In the genomic region with DNA sequence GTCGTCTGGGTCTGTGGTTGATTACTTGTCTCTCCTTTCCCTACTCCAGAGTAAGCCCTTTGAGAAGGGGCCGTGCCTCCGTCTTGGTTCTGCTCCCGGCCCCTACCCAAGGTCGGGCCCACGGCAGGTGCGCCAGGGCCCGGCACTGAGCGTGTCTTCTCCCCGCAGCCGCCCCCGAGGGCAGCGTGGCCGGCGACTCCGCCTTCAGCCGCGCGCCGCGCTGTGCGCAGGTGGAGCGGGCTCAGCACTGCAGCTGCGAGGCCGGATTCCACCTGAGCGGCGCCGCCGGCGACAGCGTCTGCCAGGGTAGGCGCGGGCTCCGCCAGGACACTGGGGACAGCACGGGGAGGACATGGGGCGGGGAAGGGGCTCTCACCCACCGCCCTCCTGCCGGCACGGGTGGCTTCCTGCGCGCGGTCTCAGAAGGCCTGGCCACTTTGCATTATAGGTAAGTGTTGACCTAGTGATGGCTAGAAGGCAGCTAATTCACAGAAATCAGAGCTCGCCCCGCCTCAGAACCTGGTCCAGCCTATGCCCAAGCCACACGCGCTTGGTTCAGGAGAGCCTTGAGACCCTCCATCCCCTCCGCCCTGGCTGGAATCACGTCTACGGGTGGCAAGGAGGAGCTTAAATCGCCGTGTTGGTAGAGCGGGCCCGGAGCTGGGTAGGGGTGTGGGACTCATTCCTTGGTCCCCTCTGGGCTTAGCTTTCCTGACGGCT, we compare ENCODE assay signal across 9 cellular contexts.
DNase-seq lines count a peak whose midpoint lies in the region; ATAC-seq and TF ChIP-seq lines count a peak whose summit lies in the region.
"Had no signal": no experiment of that assay in that cellular context is flagged by ENCODE, and none has a peak within 500 bp of the region (broad histone marks: within the 10 kb centered on the region; RNA-seq: fewer than 3 reads in every experiment).

No MANE protein-coding gene starts in this region.

- no peak for TF ChIP-seq CTCF in GM20000 (IDR thresholded peaks at IDR 0.05; ENCODE audit: extremely low read depth, missing control alignments)

- ATAC-seq in GM19452 (IDR thresholded peaks at IDR 0.05; ENCODE audit: unreplicated experiment): no peak

- peak overlapping the region; percentile 24; the same call in 1 of the 2 replicates for H3K4me3 ChIP-seq in iPS-18c (ENCODE audit: insufficient read depth, low read depth, low read length)

- DNase-seq in NCI-H1417 (lab: John Stamatoyannopoulos, UW) (peak; percentile 62 to 90 (median 90)), NCI-H1417 treated with DMSO at 0.1 percent for 48 hours (lab: John Stamatoyannopoulos, UW) (no peak), NOMO-1 treated with DMSO at 0.1 percent for 48 hours (lab: John Stamatoyannopoulos, UW; ENCODE audit: unreplicated experiment) (no peak), GM20000 (ENCODE audit: low spot score) (no peak)
- DNase-seq in activated CD8-positive, alpha-beta memory T cell treated with anti-CD3 and anti-CD28 coated beads, Interleukin-2, amount 50 U/mL, for 4 hours: peak; percentile 60
- peak; percentile 54 to 77 (median 60) for DNase-seq in stimulated activated naive CD4-positive, alpha-beta T cell (lab: John Stamatoyannopoulos, UW)
- DNase-seq: cortex of kidney had no signal

- H3K9me3 ChIP-seq in iPS-18c (ENCODE audit: control insufficient read depth, insufficient read depth, low read length): peaks cover 2% of the 10 kb centered on the region

Comparison
In these comparisons a context has a peak if more than half of its experiments do, and no peak if none do; other contexts are left out.
1. DNase-seq: peak in NCI-H1417 (3 of 3), activated CD8-positive, alpha-beta memory T cell treated with anti-CD3 and anti-CD28 coated beads, Interleukin-2, amount 50 U/mL, for 4 hours (single experiment) and stimulated activated naive CD4-positive, alpha-beta T cell (6 of 6); none in NCI-H1417 treated with DMSO at 0.1 percent for 48 hours (single experiment), NOMO-1 treated with DMSO at 0.1 percent for 48 hours (single experiment) and GM20000 (single experiment).